ENCODE assay signal across 8 cellular contexts in genomic region chr12:69471667-69472385, GRCh38. TPM values are rescaled to one million over a fixed set of nuclear protein-coding genes. Genes with fewer than 3 reads are reported as not detected.
DNase-seq lines count a peak whose midpoint lies in the region; ATAC-seq lines count a peak whose summit lies in the region.

No MANE protein-coding gene starts in this region.

- peak overlapping the region in 1 of 2 donors; percentile 75 for H3K9ac ChIP-seq in stomach smooth muscle (ENCODE audit: low read length in 2 of 2)

- no peaks in the 10 kb centered on the region for H3K9me3 Mint-ChIP-seq in activated CD4-positive, alpha-beta T cell treated with anti-CD3 and anti-CD28 coated beads, Interleukin-2, amount 10 ng/mL, durations not matched to agents 7 days and 5 days
- H3K9me3 Mint-ChIP-seq in activated T-helper 1 cell treated with anti-CD3 and anti-CD28 coated beads, Interleukin-12 subunit alpha, Interleukin-12 subunit beta, Interleukin-2, Interleukin-4 antibody, amounts not matched to agents 30 ng/mL and 10 ng/mL and 1 ng/mL, durations not matched to agents 14 hours and 24 hours and 36 hours, result no peaks in the 10 kb centered on the region

- POLR2A ChIA-PET in activated CD4-positive, alpha-beta T cell treated with anti-CD3 and anti-CD28 coated beads, Interleukin-2, amount 10 ng/mL, durations not matched to agents 7 days and 5 days (lab: Charles Lee), result no interaction called here

- peak overlapping the region; percentile 97 for H3K4me3 ChIP-seq in iPS-18c (ENCODE audit: insufficient read depth, low read depth, low read length)
- peak overlapping the region; percentile 77 to 91 for H3K4me3 ChIP-seq in stomach smooth muscle (ENCODE audit: low read length in 2 of 2)

- peaks cover 27% of the 10 kb centered on the region for H3K4me1 ChIP-seq in stomach smooth muscle (ENCODE audit: control insufficient read depth, insufficient read depth, low read length)

- no peaks in the 10 kb centered on the region for H3K9me3 ChIP-seq in iPS-18c (ENCODE audit: control insufficient read depth, insufficient read depth, low read length)
- no peaks in the 10 kb centered on the region for H3K9me3 ChIP-seq in stomach smooth muscle (ENCODE audit: control insufficient read depth in 2 of 2, low read length in 2 of 2)

- DNase-seq in activated CD4-positive, alpha-beta T cell treated with anti-CD3 and anti-CD28 coated beads, Interleukin-2, amount 10 ng/mL, durations not matched to agents 7 days and 5 days, result no peak
- DNase-seq in activated CD4-positive, alpha-beta T cell treated with anti-CD3 and anti-CD28 coated beads for 48 hours, result no peak
- DNase-seq in activated T-helper 1 cell treated with anti-CD3 and anti-CD28 coated beads, Interleukin-12 subunit alpha, Interleukin-12 subunit beta, Interleukin-2, Interleukin-4 antibody, amounts not matched to agents 30 ng/mL and 10 ng/mL and 1 ng/mL, durations not matched to agents 14 hours and 24 hours and 36 hours (ENCODE audit: low spot score), result no peak
- DNase-seq in ecto neural progenitor cell (ENCODE audit: low spot score), result no peak
- no peak for DNase-seq in stimulated activated naive CD4-positive, alpha-beta T cell (lab: John Stamatoyannopoulos, UW)

- intact Hi-C loops in activated T-helper 1 cell treated with anti-CD3 and anti-CD28 coated beads, Interleukin-12 subunit alpha, Interleukin-12 subunit beta, Interleukin-2, Interleukin-4 antibody, amounts not matched to agents 30 ng/mL and 10 ng/mL and 1 ng/mL, durations not matched to agents 14 hours and 24 hours and 36 hours (cut with micrococcal nuclease), result loop anchor here (5.0 kb wide), 4 partner anchors 220 to 895 kb away; partner anchors contain the start of genes KCNMB4 and RAB3IP

- CTCF ChIA-PET in activated CD4-positive, alpha-beta T cell treated with anti-CD3 and anti-CD28 coated beads, Interleukin-2, amount 10 ng/mL, durations not matched to agents 7 days and 5 days (lab: Charles Lee), result no interaction called here

- no peak overlapping the region for H3K27ac ChIP-seq in stomach smooth muscle (ENCODE audit: low read length)

- ATAC-seq in GM21786 (IDR thresholded peaks at IDR 0.05; ENCODE audit: unreplicated experiment), result no peak

- no peaks in the 10 kb centered on the region for H3K27me3 ChIP-seq in stomach smooth muscle (ENCODE audit: control insufficient read depth in 1 of 2, insufficient read depth in 2 of 2, low read length in 2 of 2)

- peak overlapping the region; percentile 98 for H3K4me3 Mint-ChIP-seq in activated CD4-positive, alpha-beta T cell treated with anti-CD3 and anti-CD28 coated beads, Interleukin-2, amount 10 ng/mL, durations not matched to agents 7 days and 5 days
- peak overlapping the region; percentile 98 for H3K4me3 Mint-ChIP-seq in activated T-helper 1 cell treated with anti-CD3 and anti-CD28 coated beads, Interleukin-12 subunit alpha, Interleukin-12 subunit beta, Interleukin-2, Interleukin-4 antibody, amounts not matched to agents 30 ng/mL and 10 ng/mL and 1 ng/mL, durations not matched to agents 14 hours and 24 hours and 36 hours

- H3K27ac Mint-ChIP-seq in activated CD4-positive, alpha-beta T cell treated with anti-CD3 and anti-CD28 coated beads, Interleukin-2, amount 10 ng/mL, durations not matched to agents 7 days and 5 days, result no peak overlapping the region
- no peak overlapping the region for H3K27ac Mint-ChIP-seq in activated T-helper 1 cell treated with anti-CD3 and anti-CD28 coated beads, Interleukin-12 subunit alpha, Interleukin-12 subunit beta, Interleukin-2, Interleukin-4 antibody, amounts not matched to agents 30 ng/mL and 10 ng/mL and 1 ng/mL, durations not matched to agents 14 hours and 24 hours and 36 hours

- peaks cover 10% of the 10 kb centered on the region for H3K36me3 Mint-ChIP-seq in activated CD4-positive, alpha-beta T cell treated with anti-CD3 and anti-CD28 coated beads, Interleukin-2, amount 10 ng/mL, durations not matched to agents 7 days and 5 days (ENCODE audit: low read depth)
- H3K36me3 Mint-ChIP-seq in activated T-helper 1 cell treated with anti-CD3 and anti-CD28 coated beads, Interleukin-12 subunit alpha, Interleukin-12 subunit beta, Interleukin-2, Interleukin-4 antibody, amounts not matched to agents 30 ng/mL and 10 ng/mL and 1 ng/mL, durations not matched to agents 14 hours and 24 hours and 36 hours (ENCODE audit: low read depth), result peaks cover 11% of the 10 kb centered on the region

- no peaks in the 10 kb centered on the region for H3K36me3 ChIP-seq in stomach smooth muscle (ENCODE audit: control insufficient read depth in 2 of 2, insufficient read depth in 2 of 2, low read length in 2 of 2)

- peaks cover 40% of the 10 kb centered on the region for H3K4me1 Mint-ChIP-seq in activated CD4-positive, alpha-beta T cell treated with anti-CD3 and anti-CD28 coated beads, Interleukin-2, amount 10 ng/mL, durations not matched to agents 7 days and 5 days
- H3K4me1 Mint-ChIP-seq in activated T-helper 1 cell treated with anti-CD3 and anti-CD28 coated beads, Interleukin-12 subunit alpha, Interleukin-12 subunit beta, Interleukin-2, Interleukin-4 antibody, amounts not matched to agents 30 ng/mL and 10 ng/mL and 1 ng/mL, durations not matched to agents 14 hours and 24 hours and 36 hours (ENCODE audit: low read depth), result peaks cover 51% of the 10 kb centered on the region

- H3K27me3 Mint-ChIP-seq in activated CD4-positive, alpha-beta T cell treated with anti-CD3 and anti-CD28 coated beads, Interleukin-2, amount 10 ng/mL, durations not matched to agents 7 days and 5 days, result no peaks in the 10 kb centered on the region
- H3K27me3 Mint-ChIP-seq in activated T-helper 1 cell treated with anti-CD3 and anti-CD28 coated beads, Interleukin-12 subunit alpha, Interleukin-12 subunit beta, Interleukin-2, Interleukin-4 antibody, amounts not matched to agents 30 ng/mL and 10 ng/mL and 1 ng/mL, durations not matched to agents 14 hours and 24 hours and 36 hours (ENCODE audit: insufficient read depth), result no peaks in the 10 kb centered on the region

RNA-seq across cellular contexts. Expression of gene FRS2, which starts 1.6 kb away (rescaled TPM):
- total RNA-seq in activated CD4-positive, alpha-beta T cell treated with anti-CD3 and anti-CD28 coated beads, Interleukin-2, amount 10 ng/mL, durations not matched to agents 7 days and 5 days, result 10 to 100 TPM; 14.6 to 18.4 TPM
- 13.1 and 13.7 TPM in 2 replicates for total RNA-seq in activated T-helper 1 cell treated with anti-CD3 and anti-CD28 coated beads, Interleukin-12 subunit alpha, Interleukin-12 subunit beta, Interleukin-2, Interleukin-4 antibody, amounts not matched to agents 30 ng/mL and 10 ng/mL and 1 ng/mL, durations not matched to agents 14 hours and 24 hours and 36 hours
